ENCODE assay signal across 7 cellular contexts in genomic region chr3:69088033-69088432, GRCh38. TPM values are rescaled to one million over a fixed set of nuclear protein-coding genes. Genes with fewer than 3 reads are reported as not detected.
DNase-seq lines count a peak whose midpoint lies in the region; ATAC-seq and TF ChIP-seq lines count a peak whose summit lies in the region.

No MANE protein-coding gene starts in this region.

- peaks cover 14% of the 10 kb centered on the region for H3K36me3 Mint-ChIP-seq in nephron progenitor cell (ENCODE audit: low read depth)
- H3K36me3 Mint-ChIP-seq in WTC11: no peaks in the 10 kb centered on the region

- no peaks in the 10 kb centered on the region for H4K20me1 ChIP-seq in mammary epithelial cell (ENCODE audit: insufficient read depth, low read length)

- dilution Hi-C loops in mammary epithelial cell (cut with HindIII; ENCODE audit: low sequenced_read_pairs): no loop called here

- peak overlapping the region in 2 of 3 experiments; percentile 9 to 94 for H3K4me3 ChIP-seq in mammary epithelial cell (replicated peaks in 1 of 3; ENCODE audit: insufficient read depth in 1 of 3, low read depth in 2 of 3, low read length in 3 of 3)

- CTCF ChIA-PET in mammary epithelial cell (lab: Charles Lee; ENCODE audit: low non-redundant PET) (no interaction called here), WTC11 (lab: Charles Lee) (no interaction called here)

- 11% methylated on average over 2 of the region's 2 CpGs for WGBS in mammary epithelial cell (ENCODE audit: low coverage, missing lambda C conversion rate)

- peak overlapping the region; percentile 91 for H3K27ac ChIP-seq in mammary epithelial cell (ENCODE audit: insufficient read depth, low read depth, low read length)

- H3K27me3 ChIP-seq in mammary epithelial cell (ENCODE audit: insufficient read depth, low read length): no peaks in the 10 kb centered on the region

- H3K9me3 Mint-ChIP-seq in nephron progenitor cell: no peaks in the 10 kb centered on the region
- no peaks in the 10 kb centered on the region for H3K9me3 Mint-ChIP-seq in WTC11

- H3K4me2 ChIP-seq in mammary epithelial cell (ENCODE audit: insufficient read depth, low read depth, low read length): peak overlapping the region; percentile 88

- ATAC-seq in GM19395 (IDR thresholded peaks at IDR 0.05; ENCODE audit: unreplicated experiment): peak; percentile 21
- peak; percentile 31 for ATAC-seq in HG03354 (IDR thresholded peaks at IDR 0.05; ENCODE audit: poor library complexity, severe bottlenecking, unreplicated experiment)
- no peak for ATAC-seq in WTC11
- ATAC-seq in HG03521 (IDR thresholded peaks at IDR 0.05; ENCODE audit: unreplicated experiment): no peak

- BruUV-seq in mammary epithelial cell (replicated peaks; lab: Mats Ljungman, UMichigan): no TSS peak

- H3K36me3 ChIP-seq in mammary epithelial cell (ENCODE audit: insufficient read depth, low read length): no peaks in the 10 kb centered on the region

- in situ Hi-C loops in mammary epithelial cell (cut with MboI; ENCODE audit: low sequenced_read_pairs in 2 of 2): no loop called here

- peaks cover 69% of the 10 kb centered on the region for H3K79me2 ChIP-seq in mammary epithelial cell (ENCODE audit: insufficient read depth, low read length)

- intact Hi-C loops in mammary epithelial cell (cut with micrococcal nuclease): loop anchor here (5.0 kb wide), 1 partner anchor 204 kb away; no protein-coding TSS in a partner anchor

- H3K27me3 Mint-ChIP-seq in nephron progenitor cell (ENCODE audit: low read depth, poor library complexity) (peaks cover 2% of the 10 kb centered on the region), WTC11 (ENCODE audit: low read depth) (no peaks in the 10 kb centered on the region)

- H3K4me1 ChIP-seq in mammary epithelial cell (ENCODE audit: insufficient read depth, low read length): peaks cover 71% of the 10 kb centered on the region

- peak overlapping the region; percentile 50 for H3K27ac Mint-ChIP-seq in nephron progenitor cell
- H3K27ac Mint-ChIP-seq in WTC11: no peak overlapping the region; the same call in 1 of the 2 replicates

- peak overlapping the region; percentile 18 for H3K9ac ChIP-seq in mammary epithelial cell (ENCODE audit: insufficient read depth, low read length)

- no peak overlapping the region for H3K4me3 Mint-ChIP-seq in nephron progenitor cell
- H3K4me3 Mint-ChIP-seq in WTC11: no peak overlapping the region

- TF ChIP-seq CTCF in mammary epithelial cell (conservative IDR thresholded peaks at IDR 0.05 in 1 of 2, IDR thresholded peaks at IDR 0.05 in 1 of 2; ENCODE audit: extremely low read depth in 1 of 2, insufficient read depth in 1 of 2, low read depth in 1 of 2, low read length in 2 of 2) (no peak), nephron progenitor cell (IDR thresholded peaks at IDR 0.05) (no peak), WTC11 (IDR thresholded peaks at IDR 0.05) (no peak)

- no peaks in the 10 kb centered on the region for H3K9me3 ChIP-seq in mammary epithelial cell (replicated peaks; ENCODE audit: insufficient read depth, low read length)

- H3K4me1 Mint-ChIP-seq in nephron progenitor cell (peaks cover 66% of the 10 kb centered on the region), WTC11 (peaks cover 54% of the 10 kb centered on the region)

- DNase-seq in mammary epithelial cell (peak; percentile 65), nephron progenitor cell (no peak), midbrain (lab: John Stamatoyannopoulos, UW) (no peak), WTC11 (ENCODE audit: low spot score) (no peak)

- no peak overlapping the region for H2AFZ ChIP-seq in mammary epithelial cell (ENCODE audit: low read depth, low read length)

- POLR2A ChIA-PET in WTC11 (lab: Charles Lee): no interaction called here

TF ChIP-seq in WTC11, 78 proteins besides CTCF, POLR2A, EP300 and RAD21:
- TF ChIP-seq ZNF317 (CRISPR knock-in tag; IDR thresholded peaks at IDR 0.05; ENCODE audit: borderline replicate concordance, low read depth): no peak
- no peak for TF ChIP-seq KAT7 (CRISPR knock-in tag; IDR thresholded peaks at IDR 0.05; ENCODE audit: borderline replicate concordance)

RNA-seq across cellular contexts. Expression of gene ARL6IP5, which starts 3.3 kb away (rescaled TPM):
- total RNA-seq in mammary epithelial cell (100 to 1,000 TPM in 1 of 2 donors, 10 to 100 TPM in 1; 74.7 to 116 TPM), WTC11 (2021) (28.4 to 30.8 TPM (median 29.9 TPM) in 3 replicates)
- polyA plus RNA-seq in mammary epithelial cell: 77.6 TPM
- polyA minus RNA-seq in mammary epithelial cell: 96.9 TPM

RNA-seq across cellular contexts. Expression of gene UBA3, which starts 7.9 kb away (rescaled TPM):
- total RNA-seq in mammary epithelial cell (10 to 100 TPM; 70.0 to 76.1 TPM), WTC11 (2021) (69.6 to 75.9 TPM (median 75.0 TPM) in 3 replicates)
- 47.7 TPM for polyA plus RNA-seq in mammary epithelial cell
- 44.1 TPM for polyA minus RNA-seq in mammary epithelial cell

RNA-seq across cellular contexts. Expression of gene LMOD3, which starts 34.4 kb away (rescaled TPM):
- total RNA-seq in mammary epithelial cell (not detected), WTC11 (2021) (not detected in 3 replicates)
- polyA plus RNA-seq in mammary epithelial cell: not detected
- polyA minus RNA-seq in mammary epithelial cell: not detected

RNA-seq across cellular contexts. Expression of gene TMF1, which starts 35.9 kb away (rescaled TPM):
- 10 to 100 TPM; 35.4 to 46.3 TPM for total RNA-seq in mammary epithelial cell
- 11.9 TPM for polyA plus RNA-seq in mammary epithelial cell
- polyA minus RNA-seq in mammary epithelial cell: 12.4 TPM
- 18.8 to 23.9 TPM (median 20.6 TPM) in 3 replicates for total RNA-seq in WTC11 (2021)

Comparison
In these comparisons a context has a peak if more than half of its experiments do, and no peak if none do; other contexts are left out.
1. ATAC-seq: peak in GM19395 (single experiment) and HG03354 (single experiment); none in WTC11 (single experiment) and HG03521 (single experiment).